9 cellular contexts compared by ENCODE assay signal in the genomic region with DNA sequence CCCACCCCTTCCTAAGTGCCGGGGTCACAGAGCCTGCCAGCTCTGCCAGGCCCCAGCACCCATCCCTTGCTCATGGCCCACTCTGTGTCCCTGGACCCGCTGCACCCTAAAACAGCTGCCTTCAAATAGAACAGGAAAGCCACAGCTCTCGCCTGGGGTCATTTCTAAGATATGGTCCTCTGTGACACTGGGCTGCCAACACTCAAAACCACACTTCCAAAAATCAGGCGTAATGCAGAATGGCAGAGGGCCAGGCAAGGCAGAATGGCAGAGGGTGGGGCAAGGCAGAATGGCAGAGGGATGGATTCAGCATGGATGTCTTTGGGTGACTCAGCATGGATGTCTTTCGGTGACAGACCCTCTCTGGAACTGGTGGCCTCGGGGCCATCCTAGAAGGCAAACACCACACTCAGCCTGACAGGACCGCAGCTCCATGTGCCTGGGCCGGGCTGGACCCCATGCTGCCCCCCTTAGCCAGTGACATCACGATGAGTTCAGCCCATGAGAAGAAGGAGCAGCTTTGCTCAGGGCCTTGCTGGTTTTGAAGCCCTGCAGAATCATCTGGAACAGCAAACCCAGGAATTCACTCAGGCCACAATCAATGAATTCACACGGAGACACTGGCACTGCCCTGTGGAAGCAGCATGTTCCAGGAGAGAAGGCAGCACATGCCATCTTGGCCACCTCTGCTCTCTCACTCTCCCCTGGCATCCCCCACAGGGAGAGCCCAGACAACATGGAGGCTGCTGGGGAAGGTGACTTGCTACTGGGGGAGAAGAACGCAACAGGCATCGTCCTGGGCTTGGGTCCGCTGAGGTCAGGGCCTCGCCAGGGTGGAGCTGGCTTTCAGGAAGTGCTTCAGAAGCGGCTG. TPM values are rescaled to one million over a fixed set of nuclear protein-coding genes. Genes with fewer than 3 reads are reported as not detected.
DNase-seq lines count a peak whose midpoint lies in the region; ATAC-seq, FAIRE-seq and TF ChIP-seq lines count a peak whose summit lies in the region.
"Not testable (repeated sequence)": the region's sequence is repeated elsewhere in the genome, so short reads cannot be mapped to it uniquely, and the experiment has no call there.
"Had no signal": no experiment of that assay in that cellular context is flagged by ENCODE, and none has a peak within 500 bp of the region (broad histone marks: within the 10 kb centered on the region; RNA-seq: fewer than 3 reads in every experiment).

No MANE protein-coding gene starts in this region.

- not testable (repeated sequence) for H3K79me2 ChIP-seq in K562 (ENCODE audit: control insufficient read depth, insufficient read depth, low read length)

- CTCF ChIA-PET in K562 (lab: Yijun Ruan, JAX; ENCODE audit: low intra/inter-chr PET ratio) = not testable (repeated sequence)

- not testable (repeated sequence) for TF ChIP-seq POLR2A in K562 (conservative IDR thresholded peaks at IDR 0.05)

- POLR2A ChIA-PET in K562 (lab: Yijun Ruan, JAX) = not testable (repeated sequence)

- not testable (repeated sequence) for H3K27ac ChIP-seq in BLaER1 treated with 17β-estradiol and CSF1 and Interleukin-3, amounts not matched to agents 10 nM and 100 nM; K562 (ENCODE audit: extremely low read depth, low read depth, low read length); lower lobe of right lung; psoas muscle; upper lobe of right lung

- not testable (repeated sequence) for TF ChIP-seq RAD21 in K562 (CRISPR knock-in tag; conservative IDR thresholded peaks at IDR 0.05 in 1 of 2, IDR thresholded peaks at IDR 0.05 in 1 of 2)

- H3K9me3 ChIP-seq in BLaER1 treated with 17β-estradiol and CSF1 and Interleukin-3, amounts not matched to agents 10 nM and 100 nM (replicated peaks in 1 of 11); K562 (replicated peaks; ENCODE audit: control insufficient read depth, insufficient read depth, low read depth, low read length); lower lobe of right lung; psoas muscle; upper lobe of right lung: not testable (repeated sequence)

- peak overlapping the region in 6 of 11 experiments; percentile 4 to 29 (median 18); a peak in 10 of 22 replicates for H3K4me2 ChIP-seq in BLaER1 treated with 17β-estradiol and CSF1 and Interleukin-3, amounts not matched to agents 10 nM and 100 nM
- not testable (repeated sequence) for H3K4me2 ChIP-seq in K562 (ENCODE audit: insufficient read depth, low read length)

- not testable (repeated sequence) for H3K4me3 ChIP-seq in BLaER1 treated with 17β-estradiol and CSF1 and Interleukin-3, amounts not matched to agents 10 nM and 100 nM; K562; lower lobe of right lung; psoas muscle; upper lobe of right lung

- H3K4me1 ChIP-seq in BLaER1 treated with 17β-estradiol and CSF1 and Interleukin-3, amounts not matched to agents 10 nM and 100 nM = peaks cover 5 to 38% (median 29%) of the 10 kb centered on the region in 10 experiments; a peak in 19 of 20 replicates
- not testable (repeated sequence) for H3K4me1 ChIP-seq in K562 (replicated peaks in 1 of 2; ENCODE audit: control insufficient read depth in 2 of 2, insufficient read depth in 2 of 2, low read length in 2 of 2); lower lobe of right lung; psoas muscle; upper lobe of right lung

- DNase-seq in RPMI7951 (ENCODE audit: low read depth) = peak; percentile 76
- DNase-seq in activated CD8-positive, alpha-beta memory T cell treated with anti-CD3 and anti-CD28 coated beads, Interleukin-2, amount 50 U/mL, for 4 hours = peak; percentile 9
- DNase-seq in K562 (ENCODE audit: extremely low read depth in 1 of 4, low spot score in 3 of 4) = not testable (repeated sequence)
- DNase-seq in cardiac septum (ENCODE audit: low spot score) = peak; percentile 77
- DNase-seq in lower lobe of right lung = peak; percentile 36
- DNase-seq in psoas muscle = peak; percentile 12 to 47
- peak; percentile 54 for DNase-seq in upper lobe of right lung

- not testable (repeated sequence) for H3K36me3 ChIP-seq in BLaER1 treated with 17β-estradiol and CSF1 and Interleukin-3, amounts not matched to agents 10 nM and 100 nM; K562 (ENCODE audit: control insufficient read depth, insufficient read depth, low read length); lower lobe of right lung; psoas muscle (ENCODE audit: insufficient read depth in 1 of 2, low read depth in 1 of 2); upper lobe of right lung

- BruUV-seq in K562 (replicated peaks; lab: Mats Ljungman, UMichigan) = not testable (repeated sequence)

- not testable (repeated sequence) for TF ChIP-seq EP300 in K562 (IDR thresholded peaks at IDR 0.05; ENCODE audit: low read length)

- not testable (repeated sequence) for H4K20me1 ChIP-seq in BLaER1 treated with 17β-estradiol and CSF1 and Interleukin-3, amounts not matched to agents 10 nM and 100 nM; K562 (replicated peaks; ENCODE audit: control insufficient read depth, insufficient read depth, low read length)

- not testable (repeated sequence) for H3K9me1 ChIP-seq in K562 (ENCODE audit: control insufficient read depth, insufficient read depth, low read length)

- not testable (repeated sequence) for H3K27me3 ChIP-seq in BLaER1 treated with 17β-estradiol and CSF1 and Interleukin-3, amounts not matched to agents 10 nM and 100 nM; K562 (ENCODE audit: control insufficient read depth in 2 of 2, insufficient read depth in 2 of 2, low read length in 2 of 2); lower lobe of right lung (ENCODE audit: low read depth); psoas muscle (ENCODE audit: insufficient read depth in 3 of 3, low read length in 2 of 3); upper lobe of right lung

- ATAC-seq in K562, lower lobe of right lung, psoas muscle, upper lobe of right lung: not testable (repeated sequence)

- not testable (repeated sequence) for FAIRE-seq in K562 (lab: Jason Lieb, UNC)

- peak overlapping the region in 1 of 11 experiments; percentile 53; a peak in 1 of 22 replicates for H3K9ac ChIP-seq in BLaER1 treated with 17β-estradiol and CSF1 and Interleukin-3, amounts not matched to agents 10 nM and 100 nM
- not testable (repeated sequence) for H3K9ac ChIP-seq in K562 (ENCODE audit: insufficient read depth in 1 of 2, low read depth in 2 of 2, low read length in 2 of 2)

- TF ChIP-seq CTCF in K562 (IDR thresholded peaks at IDR 0.05 in 2 of 3, conservative IDR thresholded peaks at IDR 0.05 in 1 of 3; ENCODE audit: insufficient read depth in 2 of 3, low read depth in 1 of 3, low read length in 3 of 3); lower lobe of right lung (IDR thresholded peaks at IDR 0.05); psoas muscle (IDR thresholded peaks at IDR 0.05); upper lobe of right lung (IDR thresholded peaks at IDR 0.05): not testable (repeated sequence)

- WGBS in K562 (ENCODE audit: insufficient coverage, low coverage, missing lambda C conversion rate) = 38% methylated on average over 13 of the region's 15 CpGs
- WGBS in psoas muscle, 3 donors = 80 to 89% (median 86%) methylated on average over 10 to 14 of the region's 15 CpGs

- not testable (repeated sequence) for H2AFZ ChIP-seq in K562 (ENCODE audit: low read depth, low read length)

- in situ Hi-C loops in K562 (cut with MboI) = loop anchor here (10.0 kb wide), 1 partner anchor 87 kb away; no protein-coding TSS in a partner anchor

- intact Hi-C loops in K562 (cut with micrococcal nuclease); cardiac septum (cut with DNase I); lower lobe of right lung (cut with DNase I); upper lobe of right lung (cut with DNase I): not testable (repeated sequence)
- intact Hi-C loops in psoas muscle (cut with DNase I) = loop anchor here in 1 of 2 donors (10.0 kb wide), 1 partner anchor 77 kb away; no protein-coding TSS in a partner anchor

RNA-seq across cellular contexts. Expression of a gene that starts 9.0 kb away (rescaled TPM):
- 0.12 and 0.29 TPM in 2 replicates for total RNA-seq in RPMI7951 (2014; rRNA removed; shearing (Covaris generic))
- 13.2 and 31.1 TPM in 2 replicates for total RNA-seq in K562 (2011; cell fraction: chromatin; rRNA removed; ENCODE audit: low replicate concordance)
- 14.7 and 17.7 TPM in 2 replicates for total RNA-seq in K562 (2011; cell fraction: nucleolus; rRNA removed)
- 11.8 and 18.1 TPM in 2 replicates for total RNA-seq in K562 (2011; cell fraction: nucleoplasm; rRNA removed)
- total RNA-seq in K562 (2014; rRNA removed) (0.20 and 1.5 TPM in 2 replicates), K562 (2014; rRNA removed; fragmentation: Illumina TruSeq; extraction: Trizol) (0.40 and 0.45 TPM in 2 replicates), K562 (2015; rRNA removed; fragmentation: Illumina TruSeq; extraction: Trizol) (0.29 and 0.30 TPM in 2 replicates), K562 (2021) (2.2 and 2.3 TPM in 2 replicates), cardiac septum (10.6 TPM), lower lobe of right lung (28.7 TPM), psoas muscle (1 to 10 TPM; 1.6 to 9.4 (median 2.8) TPM), upper lobe of right lung (12.6 TPM)
- polyA plus RNA-seq in K562 (2011; rRNA removed) (0.99 and 1.2 TPM in 2 replicates), K562 (2014; fragmentation: Illumina TruSeq; extraction: Trizol) (0.52 and 1.4 TPM in 2 replicates), K562 (2014; fragmentation: Nextera tagmentation; extraction: Ambion mirVana) (under 1 TPM; 0.07 to 0.21 TPM), K562 (2014; rRNA removed) (0.97 and 1.4 TPM in 2 replicates), psoas muscle (1 to 10 TPM in 1 of 3 donors, under 1 TPM in 2; 0.44 to 6.7 (median 0.51) TPM)
- polyA plus RNA-seq in K562 (2011; cell fraction: cytosol; rRNA removed) = 0.52 and 1.3 TPM in 2 replicates
- 6.0 and 14.9 TPM in 2 replicates for polyA plus RNA-seq in K562 (2011; cell fraction: nucleus; rRNA removed)
- polyA plus RNA-seq in K562 (2012) = 1.5 and 6.1 TPM in 2 replicates
- polyA minus RNA-seq in K562 (2011; rRNA and poly(A)+ RNA removed) = 0.81 and 1.1 TPM in 2 replicates
- polyA minus RNA-seq in K562 (2011; cell fraction: cytosol; rRNA and poly(A)+ RNA removed) = 1.3 and 1.4 TPM in 2 replicates
- polyA minus RNA-seq in K562 (2011; cell fraction: nucleus; rRNA and poly(A)+ RNA removed) = 2.3 and 4.4 TPM in 2 replicates

RNA-seq across cellular contexts. Expression of a gene that starts 50.8 kb away (rescaled TPM):
- total RNA-seq in RPMI7951 (2014; rRNA removed; shearing (Covaris generic)) = 24.0 and 27.9 TPM in 2 replicates
- total RNA-seq in K562 (2011; cell fraction: chromatin; rRNA removed; ENCODE audit: low replicate concordance) = 217 and 274 TPM in 2 replicates
- 94.6 and 102 TPM in 2 replicates for total RNA-seq in K562 (2011; cell fraction: nucleolus; rRNA removed)
- 114 and 119 TPM in 2 replicates for total RNA-seq in K562 (2011; cell fraction: nucleoplasm; rRNA removed)
- 52.8 and 58.5 TPM in 2 replicates for total RNA-seq in K562 (2014; rRNA removed)
- 37.9 and 39.5 TPM in 2 replicates for total RNA-seq in K562 (2014; rRNA removed; fragmentation: Illumina TruSeq; extraction: Trizol)
- total RNA-seq in K562 (2015; rRNA removed; fragmentation: Illumina TruSeq; extraction: Trizol) = 43.1 and 44.9 TPM in 2 replicates
- 62.3 and 68.7 TPM in 2 replicates for total RNA-seq in K562 (2021)
- polyA plus RNA-seq in K562 (2011; rRNA removed) = 17.3 and 18.0 TPM in 2 replicates
- polyA plus RNA-seq in K562 (2011; cell fraction: cytosol; rRNA removed) = 14.1 and 18.3 TPM in 2 replicates
- polyA plus RNA-seq in K562 (2011; cell fraction: nucleus; rRNA removed) = 96.2 and 143 TPM in 2 replicates
- polyA plus RNA-seq in K562 (2012) = 36.5 and 41.6 TPM in 2 replicates
- 49.7 and 54.7 TPM in 2 replicates for polyA plus RNA-seq in K562 (2014; fragmentation: Illumina TruSeq; extraction: Trizol)
- 1 to 10 TPM; 2.4 to 3.7 TPM for polyA plus RNA-seq in K562 (2014; fragmentation: Nextera tagmentation; extraction: Ambion mirVana)
- 51.8 and 56.4 TPM in 2 replicates for polyA plus RNA-seq in K562 (2014; rRNA removed)
- 23.4 and 26.6 TPM in 2 replicates for polyA minus RNA-seq in K562 (2011; rRNA and poly(A)+ RNA removed)
- polyA minus RNA-seq in K562 (2011; cell fraction: cytosol; rRNA and poly(A)+ RNA removed) = 16.0 and 18.9 TPM in 2 replicates
- polyA minus RNA-seq in K562 (2011; cell fraction: nucleus; rRNA and poly(A)+ RNA removed) = 54.1 and 62.2 TPM in 2 replicates
- 25.9 TPM for total RNA-seq in cardiac septum
- 37.7 TPM for total RNA-seq in lower lobe of right lung
- total RNA-seq in psoas muscle = 10 to 100 TPM; 21.3 to 28.0 (median 22.3) TPM
- polyA plus RNA-seq in psoas muscle = 10 to 100 TPM; 18.7 to 26.6 (median 24.8) TPM
- 33.8 TPM for total RNA-seq in upper lobe of right lung

RNA-seq across cellular contexts. Expression of a gene that starts 50.9 kb away (rescaled TPM):
- total RNA-seq in RPMI7951 (2014; rRNA removed; shearing (Covaris generic)) = 65.0 and 80.4 TPM in 2 replicates
- total RNA-seq in K562 (2011; cell fraction: chromatin; rRNA removed; ENCODE audit: low replicate concordance) = 80.8 and 99.7 TPM in 2 replicates
- total RNA-seq in K562 (2011; cell fraction: nucleolus; rRNA removed) = 42.2 and 50.7 TPM in 2 replicates
- 38.0 and 41.1 TPM in 2 replicates for total RNA-seq in K562 (2011; cell fraction: nucleoplasm; rRNA removed)
- total RNA-seq in K562 (2014; rRNA removed) (48.2 and 68.7 TPM in 2 replicates), K562 (2014; rRNA removed; fragmentation: Illumina TruSeq; extraction: Trizol) (55.2 and 56.8 TPM in 2 replicates), K562 (2015; rRNA removed; fragmentation: Illumina TruSeq; extraction: Trizol) (45.1 and 50.8 TPM in 2 replicates), K562 (2021) (50.0 and 53.2 TPM in 2 replicates), cardiac septum (0.57 TPM), lower lobe of right lung (1.0 TPM), psoas muscle (under 1 TPM; 0.39 to 0.89 (median 0.76) TPM), upper lobe of right lung (0.81 TPM)
- polyA plus RNA-seq in K562 (2011; rRNA removed) (93.2 and 116 TPM in 2 replicates), K562 (2014; fragmentation: Illumina TruSeq; extraction: Trizol) (62.6 and 73.0 TPM in 2 replicates), K562 (2014; fragmentation: Nextera tagmentation; extraction: Ambion mirVana) (10 to 100 TPM; 24.1 to 28.9 TPM), K562 (2014; rRNA removed) (65.2 and 73.4 TPM in 2 replicates), psoas muscle (1 to 10 TPM in 1 of 3 donors, under 1 TPM in 2; 0.44 to 2.9 (median 0.83) TPM)
- polyA plus RNA-seq in K562 (2011; cell fraction: cytosol; rRNA removed) = 35.6 and 39.2 TPM in 2 replicates
- polyA plus RNA-seq in K562 (2011; cell fraction: nucleus; rRNA removed) = 107 and 115 TPM in 2 replicates
- 39.7 and 46.2 TPM in 2 replicates for polyA plus RNA-seq in K562 (2012)
- polyA minus RNA-seq in K562 (2011; rRNA and poly(A)+ RNA removed) = 74.7 and 79.6 TPM in 2 replicates
- 37.0 and 47.0 TPM in 2 replicates for polyA minus RNA-seq in K562 (2011; cell fraction: cytosol; rRNA and poly(A)+ RNA removed)
- 20.7 and 35.1 TPM in 2 replicates for polyA minus RNA-seq in K562 (2011; cell fraction: nucleus; rRNA and poly(A)+ RNA removed)

RNA-seq across cellular contexts. Expression of a gene that starts 57.2 kb away (rescaled TPM):
- total RNA-seq in RPMI7951 (2014; rRNA removed; shearing (Covaris generic)) = not detected in 2 replicates
- total RNA-seq in K562 (2011; cell fraction: chromatin; rRNA removed; ENCODE audit: low replicate concordance) = 0.90 TPM in 1 of 2 replicates, not detected in the other
- 0.26 TPM in 1 of 2 replicates, not detected in the other for total RNA-seq in K562 (2011; cell fraction: nucleolus; rRNA removed)
- not detected in 2 replicates for total RNA-seq in K562 (2011; cell fraction: nucleoplasm; rRNA removed)
- total RNA-seq in K562 (2014; rRNA removed) (0.12 and 0.23 TPM in 2 replicates), K562 (2014; rRNA removed; fragmentation: Illumina TruSeq; extraction: Trizol) (0.15 and 0.22 TPM in 2 replicates), K562 (2015; rRNA removed; fragmentation: Illumina TruSeq; extraction: Trizol) (0.30 TPM in 1 of 2 replicates, not detected in the other), K562 (2021) (0.16 TPM in 1 of 2 replicates, not detected in the other), cardiac septum (5.5 TPM), lower lobe of right lung (14.9 TPM), psoas muscle (1 to 10 TPM in 3 of 4 donors, under 1 TPM in 1; 0.99 to 7.4 (median 2.8) TPM), upper lobe of right lung (8.0 TPM)
- polyA plus RNA-seq in K562 (2011; rRNA removed) (0.08 and 0.21 TPM in 2 replicates), K562 (2014; fragmentation: Illumina TruSeq; extraction: Trizol) (0.08 and 0.15 TPM in 2 replicates), K562 (2014; fragmentation: Nextera tagmentation; extraction: Ambion mirVana) (under 1 TPM in 1 of 2 experiments, not detected in 1; 0.03 TPM), K562 (2014; rRNA removed) (0.07 TPM in 1 of 2 replicates, not detected in the other), psoas muscle (1 to 10 TPM in 1 of 3 donors, under 1 TPM in 2; 0.38 to 1.3 (median 0.55) TPM)
- polyA plus RNA-seq in K562 (2011; cell fraction: cytosol; rRNA removed) = not detected in 2 replicates
- 0.46 and 1.5 TPM in 2 replicates for polyA plus RNA-seq in K562 (2011; cell fraction: nucleus; rRNA removed)
- polyA plus RNA-seq in K562 (2012) = 0.14 and 0.47 TPM in 2 replicates
- not detected in 2 replicates for polyA minus RNA-seq in K562 (2011; rRNA and poly(A)+ RNA removed)
- polyA minus RNA-seq in K562 (2011; cell fraction: cytosol; rRNA and poly(A)+ RNA removed) = not detected in 2 replicates
- polyA minus RNA-seq in K562 (2011; cell fraction: nucleus; rRNA and poly(A)+ RNA removed) = 0.22 and 0.54 TPM in 2 replicates
- total RNA-seq: smooth muscle cell had no signal
- polyA plus RNA-seq: smooth muscle cell had no signal

Comparison
In these comparisons a context has a peak if more than half of its experiments do, and no peak if none do; other contexts are left out.
1. RNA of a gene that starts 50.9 kb away (total RNA-seq): 65.0 to 80.4 TPM in RPMI7951 and 38.0 to 99.7 TPM in K562; 1.0 TPM in lower lobe of right lung (single experiment), 0.39 to 0.89 TPM in psoas muscle, 0.81 TPM in upper lobe of right lung (single experiment) and 0.57 TPM in cardiac septum (single experiment); every median in the first group is over 10 times any median in the second.